Comparison of ENCODE assay signal across 25 cellular contexts in genomic region chr7:150791304-150791703, GRCh38. TPM values are rescaled to one million over a fixed set of nuclear protein-coding genes. Genes with fewer than 3 reads are reported as not detected.
"Had no signal": no experiment of that assay in that cellular context is flagged by ENCODE, and none has a peak within 500 bp of the region (broad histone marks: within the 10 kb centered on the region; RNA-seq: fewer than 3 reads in every experiment).

No MANE protein-coding gene starts in this region.

- H3K36me3 ChIP-seq: brain microvascular endothelial cell, SJCRH30 had no signal

- H3K9me3 Mint-ChIP-seq: activated naive CD8-positive, alpha-beta T cell treated with anti-CD3 and anti-CD28 coated beads for 36 hours; T-helper 1 cell treated with Interleukin-12 subunit alpha and Interleukin-12 subunit beta and Interleukin-4 antibody, amounts not matched to agents 30 μg/mL and 1 μg/mL, for 36 hours; WTC11 had no signal

- H3K9ac ChIP-seq: KMS-11 had no signal

- DNase-seq: activated CD4-positive, alpha-beta T cell treated with anti-CD3 and anti-CD28 coated beads for 48 hours; activated CD4-positive, alpha-beta T cell treated with anti-CD3 and anti-CD28 coated beads, Interleukin-2, amount 50 U/mL, for 4 hours; activated CD4-positive, CD25-positive, alpha-beta regulatory T cell treated with anti-CD3 and anti-CD28 coated beads, Interleukin-2, amount 50 U/mL, for 72 hours; activated CD8-positive, alpha-beta memory T cell treated with anti-CD3 and anti-CD28 coated beads, Interleukin-2, amount 50 U/mL, for 48 hours; activated CD8-positive, alpha-beta T cell treated with anti-CD3 and anti-CD28 coated beads, Interleukin-2, amount 10 ng/mL, durations not matched to agents 7 days and 5 days; activated effector memory CD4-positive, alpha-beta T cell treated with anti-CD3 and anti-CD28 coated beads, Interleukin-2, amount 50 U/mL, for 16 hours; activated naive CD4-positive, alpha-beta T cell treated with Interleukin-2 at 50 U/mL for 16 hours; activated naive CD8-positive, alpha-beta T cell treated with anti-CD3 and anti-CD28 coated beads for 36 hours; activated T-cell treated with anti-CD3 and anti-CD28 coated beads, Interleukin-2, amount 50 U/mL, for 1 hour; brain microvascular endothelial cell; NCI-H1092; NCI-H1417; NCI-H1930; NCI-H345; NCI-H510A; NCI-H526 treated with DMSO at 0.1 percent for 48 hours; NCI-H82; Right ventricle myocardium superior; SJCRH30 had no signal

- H3K4me3 ChIP-seq: SJCRH30 had no signal

- H3K4me1 Mint-ChIP-seq: activated naive CD8-positive, alpha-beta T cell treated with anti-CD3 and anti-CD28 coated beads for 36 hours; WTC11 had no signal

- H3K27ac Mint-ChIP-seq: activated CD8-positive, alpha-beta T cell treated with anti-CD3 and anti-CD28 coated beads, Interleukin-2, amount 10 ng/mL, durations not matched to agents 7 days and 5 days; activated naive CD8-positive, alpha-beta T cell treated with anti-CD3 and anti-CD28 coated beads for 36 hours; T-helper 1 cell treated with Interleukin-12 subunit alpha and Interleukin-12 subunit beta and Interleukin-4 antibody, amounts not matched to agents 30 μg/mL and 1 μg/mL, for 36 hours; WTC11 had no signal

- H3K27me3 ChIP-seq: brain microvascular endothelial cell had no signal

- H3K9me3 ChIP-seq: SJCRH30 had no signal

- H3K4me2 ChIP-seq: KMS-11 had no signal

- H3K36me3 Mint-ChIP-seq: activated naive CD8-positive, alpha-beta T cell treated with anti-CD3 and anti-CD28 coated beads for 36 hours; WTC11 had no signal

- H3K4me3 Mint-ChIP-seq: activated CD8-positive, alpha-beta T cell treated with anti-CD3 and anti-CD28 coated beads, Interleukin-2, amount 10 ng/mL, durations not matched to agents 7 days and 5 days; activated naive CD8-positive, alpha-beta T cell treated with anti-CD3 and anti-CD28 coated beads for 36 hours; T-helper 1 cell treated with Interleukin-12 subunit alpha and Interleukin-12 subunit beta and Interleukin-4 antibody, amounts not matched to agents 30 μg/mL and 1 μg/mL, for 36 hours; WTC11 had no signal

- H3K27ac ChIP-seq: brain microvascular endothelial cell, KMS-11, RWPE1, SJCRH30 had no signal

RNA-seq across cellular contexts. Expression of gene TMEM176B, which starts 8.9 kb away (rescaled TPM):
- total RNA-seq: activated CD8-positive, alpha-beta T cell treated with anti-CD3 and anti-CD28 coated beads, Interleukin-2, amount 10 ng/mL, durations not matched to agents 7 days and 5 days; activated naive CD8-positive, alpha-beta T cell treated with anti-CD3 and anti-CD28 coated beads for 36 hours; SJCRH30 had no signal

RNA-seq across cellular contexts. Expression of gene TMEM176A, which starts 9.3 kb away (rescaled TPM):
- total RNA-seq: activated CD8-positive, alpha-beta T cell treated with anti-CD3 and anti-CD28 coated beads, Interleukin-2, amount 10 ng/mL, durations not matched to agents 7 days and 5 days; activated naive CD8-positive, alpha-beta T cell treated with anti-CD3 and anti-CD28 coated beads for 36 hours; MCF 10A; OCI-LY7; SJCRH30 had no signal

RNA-seq across cellular contexts. Expression of gene GIMAP5, which starts 54.1 kb away (rescaled TPM):
- total RNA-seq: MCF 10A, OCI-LY7, SJCRH30 had no signal
